Comparison of ENCODE assay signal across 27 cellular contexts in genomic region chr6:32763417-32763816, GRCh38. TPM values are rescaled to one million over a fixed set of nuclear protein-coding genes. Genes with fewer than 3 reads are reported as not detected.
DNase-seq lines count a peak whose midpoint lies in the region; ATAC-seq, FAIRE-seq and TF ChIP-seq lines count a peak whose summit lies in the region.
"Had no signal": no experiment of that assay in that cellular context is flagged by ENCODE, and none has a peak within 500 bp of the region (broad histone marks: within the 10 kb centered on the region; RNA-seq: fewer than 3 reads in every experiment).

HLA-DQB2 (minus strand) TSS chr6:32763532; CDS start chr6:32763470, 62 bp downstream.

- no peak for FAIRE-seq in H54 (lab: Jason Lieb, UNC)
- FAIRE-seq: small intestine, TTC549 had no signal

- H3K4me1 ChIP-seq in heart right ventricle (no peaks in the 10 kb centered on the region), ascending aorta (no peaks in the 10 kb centered on the region)
- H3K4me1 ChIP-seq: gastroesophageal sphincter, neural progenitor cell, psoas muscle had no signal

- peaks cover 0 to 75% (median 53%) of the 10 kb centered on the region in 7 donors for H3K27me3 ChIP-seq in heart right ventricle
- no peaks in the 10 kb centered on the region for H3K27me3 ChIP-seq in ascending aorta
- H3K27me3 ChIP-seq: brain microvascular endothelial cell, neural progenitor cell had no signal

- CTCF ChIA-PET in activated naive CD4-positive, alpha-beta T cell treated with anti-CD3 and anti-CD28 coated beads, Interleukin-2, amount 10 ng/mL, durations not matched to agents 7 days and 5 days (lab: Charles Lee) = no interaction called here

- H3K4me3 ChIP-seq in fibroblast of villous mesenchyme (ENCODE audit: low read depth, low read length) = no peak within 1 kb of the TSS
- H3K4me3 ChIP-seq in heart right ventricle = no peak within 1 kb of the TSS
- no peak within 1 kb of the TSS for H3K4me3 ChIP-seq in ascending aorta
- H3K4me3 ChIP-seq: dorsolateral prefrontal cortex, gastroesophageal sphincter, neural progenitor cell, psoas muscle had no signal

- no peaks in the 10 kb centered on the region for H3K9me3 Mint-ChIP-seq in activated naive CD4-positive, alpha-beta T cell treated with anti-CD3 and anti-CD28 coated beads, Interleukin-2, amount 10 ng/mL, durations not matched to agents 7 days and 5 days
- H3K9me3 Mint-ChIP-seq: activated naive CD8-positive, alpha-beta T cell treated with anti-CD3 and anti-CD28 coated beads, Interleukin-2, amount 10 ng/mL, durations not matched to agents 7 days and 5 days; activated T-helper 17 cell treated with anti-CD3 and anti-CD28 coated beads, Interleukin-2, amount 50 U/mL, for 72 hours; CD8-positive, alpha-beta memory T cell; neural progenitor cell; stimulated activated naive CD8-positive, alpha-beta T cell treated with anti-CD3 and anti-CD28 coated beads, Interleukin-15, amount 100 ng/mL, for 72 hours had no signal

- 40 to 49% methylated on average over 4 of the region's 4 CpGs for WGBS in heart right ventricle, 2 donors

- no peaks in the 10 kb centered on the region for H3K36me3 ChIP-seq in heart right ventricle
- H3K36me3 ChIP-seq in ascending aorta = no peaks in the 10 kb centered on the region
- H3K36me3 ChIP-seq: brain microvascular endothelial cell, gastroesophageal sphincter, neural progenitor cell had no signal

- intact Hi-C loops in sciatic nerve (cut with DNase I) (no loop called here), heart right ventricle (cut with DNase I) (no loop called here), ascending aorta (cut with DNase I) (no loop called here)

- H3K27ac ChIP-seq in heart right ventricle (no peak within 1 kb of the TSS), ascending aorta (no peak within 1 kb of the TSS)
- H3K27ac ChIP-seq: brain microvascular endothelial cell, dorsolateral prefrontal cortex, gastroesophageal sphincter, HL-60, neural progenitor cell, psoas muscle had no signal

- H3K9me3 ChIP-seq in heart right ventricle = no peaks in the 10 kb centered on the region
- H3K9me3 ChIP-seq in ascending aorta = no peaks in the 10 kb centered on the region
- H3K9me3 ChIP-seq: gastroesophageal sphincter, psoas muscle had no signal

- peaks cover 64% of the 10 kb centered on the region for H3K27me3 Mint-ChIP-seq in activated naive CD4-positive, alpha-beta T cell treated with anti-CD3 and anti-CD28 coated beads, Interleukin-2, amount 10 ng/mL, durations not matched to agents 7 days and 5 days

- DNase-seq in H54 (ENCODE audit: insufficient read length, low spot score) (peak; percentile 23), astrocyte of the hippocampus (ENCODE audit: low read depth, low spot score) (peak; percentile 2), fibroblast of villous mesenchyme (ENCODE audit: low read depth) (peak; percentile 1), sciatic nerve (ENCODE audit: low spot score) (no peak), heart right ventricle (no peak), ascending aorta (ENCODE audit: low spot score in 2 of 2) (no peak), SIG-M5 treated with dmso at 0.1 percent for 504 hours (lab: John Stamatoyannopoulos, UW; ENCODE audit: unreplicated experiment) (no peak)
- DNase-seq in activated naive CD4-positive, alpha-beta T cell treated with anti-CD3 and anti-CD28 coated beads, Interleukin-2, amount 10 ng/mL, durations not matched to agents 7 days and 5 days = no peak
- DNase-seq: activated CD4-positive, alpha-beta T cell treated with anti-CD3 and anti-CD28 coated beads for 36 hours; activated naive CD8-positive, alpha-beta T cell treated with anti-CD3 and anti-CD28 coated beads, Interleukin-2, amount 10 ng/mL, durations not matched to agents 7 days and 5 days; brain microvascular endothelial cell; CD8-positive, alpha-beta memory T cell; dorsolateral prefrontal cortex; NCI-H1436 treated with DMSO at 0.1 percent for 48 hours; NCI-H2171; NCI-H69; psoas muscle; SHP77; small intestine; stimulated activated CD4-positive, alpha-beta T cell treated with anti-CD3 and anti-CD28 coated beads, Interleukin-2, amount 100 ng/mL, for 48 hours; stimulated activated naive CD8-positive, alpha-beta T cell treated with anti-CD3 and anti-CD28 coated beads, Interleukin-15, amount 100 ng/mL, for 72 hours had no signal

- ATAC-seq in sciatic nerve (no peak), heart right ventricle (no peak)
- ATAC-seq: activated CD4-positive, alpha-beta T cell treated with anti-CD3 and anti-CD28 coated beads for 36 hours; activated T-helper 17 cell treated with anti-CD3 and anti-CD28 coated beads, Interleukin-2, amount 50 U/mL, for 72 hours; gastroesophageal sphincter; psoas muscle; stimulated activated naive CD8-positive, alpha-beta T cell treated with anti-CD3 and anti-CD28 coated beads, Interleukin-15, amount 100 ng/mL, for 72 hours had no signal

- no peaks in the 10 kb centered on the region for H3K36me3 Mint-ChIP-seq in activated naive CD4-positive, alpha-beta T cell treated with anti-CD3 and anti-CD28 coated beads, Interleukin-2, amount 10 ng/mL, durations not matched to agents 7 days and 5 days
- H3K36me3 Mint-ChIP-seq: activated naive CD8-positive, alpha-beta T cell treated with anti-CD3 and anti-CD28 coated beads, Interleukin-2, amount 10 ng/mL, durations not matched to agents 7 days and 5 days; CD8-positive, alpha-beta memory T cell; neural progenitor cell had no signal

- no peaks in the 10 kb centered on the region for H3K4me1 Mint-ChIP-seq in activated naive CD4-positive, alpha-beta T cell treated with anti-CD3 and anti-CD28 coated beads, Interleukin-2, amount 10 ng/mL, durations not matched to agents 7 days and 5 days
- H3K4me1 Mint-ChIP-seq: activated T-helper 17 cell treated with anti-CD3 and anti-CD28 coated beads, Interleukin-2, amount 50 U/mL, for 72 hours; neural progenitor cell; stimulated activated naive CD8-positive, alpha-beta T cell treated with anti-CD3 and anti-CD28 coated beads, Interleukin-15, amount 100 ng/mL, for 72 hours had no signal

- no peak for TF ChIP-seq POLR2A in H54 (IDR thresholded peaks at IDR 0.05; ENCODE audit: low read depth, low read length)

- H3K4me3 Mint-ChIP-seq in activated naive CD4-positive, alpha-beta T cell treated with anti-CD3 and anti-CD28 coated beads, Interleukin-2, amount 10 ng/mL, durations not matched to agents 7 days and 5 days = no peak within 1 kb of the TSS
- H3K4me3 Mint-ChIP-seq: activated CD4-positive, alpha-beta T cell treated with anti-CD3 and anti-CD28 coated beads for 36 hours; activated naive CD8-positive, alpha-beta T cell treated with anti-CD3 and anti-CD28 coated beads, Interleukin-2, amount 10 ng/mL, durations not matched to agents 7 days and 5 days; activated T-helper 17 cell treated with anti-CD3 and anti-CD28 coated beads, Interleukin-2, amount 50 U/mL, for 72 hours; CD8-positive, alpha-beta memory T cell; neural progenitor cell; stimulated activated naive CD8-positive, alpha-beta T cell treated with anti-CD3 and anti-CD28 coated beads, Interleukin-15, amount 100 ng/mL, for 72 hours had no signal

- H3K27ac Mint-ChIP-seq in activated naive CD4-positive, alpha-beta T cell treated with anti-CD3 and anti-CD28 coated beads, Interleukin-2, amount 10 ng/mL, durations not matched to agents 7 days and 5 days = no peak within 1 kb of the TSS
- H3K27ac Mint-ChIP-seq: activated CD4-positive, alpha-beta T cell treated with anti-CD3 and anti-CD28 coated beads for 36 hours; activated naive CD8-positive, alpha-beta T cell treated with anti-CD3 and anti-CD28 coated beads, Interleukin-2, amount 10 ng/mL, durations not matched to agents 7 days and 5 days; activated T-helper 17 cell treated with anti-CD3 and anti-CD28 coated beads, Interleukin-2, amount 50 U/mL, for 72 hours; CD8-positive, alpha-beta memory T cell; neural progenitor cell; stimulated activated naive CD8-positive, alpha-beta T cell treated with anti-CD3 and anti-CD28 coated beads, Interleukin-15, amount 100 ng/mL, for 72 hours had no signal

- TF ChIP-seq CTCF in fibroblast of villous mesenchyme (IDR thresholded peaks at IDR 0.05; ENCODE audit: insufficient read depth, low read depth, low read length) (no peak), heart right ventricle (IDR thresholded peaks at IDR 0.05) (no peak), ascending aorta (IDR thresholded peaks at IDR 0.05) (no peak)

RNA-seq across cellular contexts. Expression of gene HLA-DQB2, which starts in this region (rescaled TPM):
- total RNA-seq in fibroblast of villous mesenchyme (not detected in 2 replicates), sciatic nerve (13.6 TPM), heart right ventricle (10 to 100 TPM in 1 of 10 donors, 1 to 10 TPM in 3, under 1 TPM in 4, not detected in 2; 0.30 to 14.6 (median 0.92) TPM), ascending aorta (0.53 TPM)
- not detected for polyA plus RNA-seq in heart right ventricle
- total RNA-seq: activated naive CD8-positive, alpha-beta T cell treated with anti-CD3 and anti-CD28 coated beads, Interleukin-2, amount 10 ng/mL, durations not matched to agents 7 days and 5 days; M059J had no signal
- polyA plus RNA-seq: psoas muscle had no signal

Comparison
In these comparisons a context has a peak if more than half of its experiments do, and no peak if none do; other contexts are left out.
1. Peak in DNase-seq in fibroblast of villous mesenchyme; RNA of the gene not detected or under 1 TPM.
2. DNase-seq: peak in H54 (single experiment) and astrocyte of the hippocampus (single experiment); none in sciatic nerve (single experiment), heart right ventricle (0 of 2), ascending aorta (0 of 2), activated naive CD4-positive, alpha-beta T cell treated with anti-CD3 and anti-CD28 coated beads, Interleukin-2, amount 10 ng/mL, durations not matched to agents 7 days and 5 days (single experiment) and SIG-M5 treated with dmso at 0.1 percent for 504 hours (single experiment).